ENCODE assay signal across 17 cellular contexts in genomic region chr2:181072486-181072885, GRCh38.
A peak's percentile ranks its signal among the peaks of the same experiment; 100 is the strongest.
DNase-seq lines count a peak whose midpoint lies in the region; ATAC-seq, FAIRE-seq and TF ChIP-seq lines count a peak whose summit lies in the region.
"Had no signal": no experiment of that assay in that cellular context is flagged by ENCODE, and none has a peak within 500 bp of the region (broad histone marks: within the 10 kb centered on the region; RNA-seq: fewer than 3 reads in every experiment).

No MANE protein-coding gene starts in this region.

- CTCF ChIA-PET in OCI-LY7 (lab: Charles Lee; ENCODE audit: unreplicated experiment), result no interaction called here

- H3K36me3 ChIP-seq in astrocyte (ENCODE audit: insufficient read depth, low read length) (no peaks in the 10 kb centered on the region), left lung (no peaks in the 10 kb centered on the region), OCI-LY7 (ENCODE audit: insufficient read depth, low read length) (no peaks in the 10 kb centered on the region)
- H3K36me3 ChIP-seq: sigmoid colon, upper lobe of left lung had no signal

- H3K79me2 ChIP-seq in astrocyte (ENCODE audit: insufficient read depth, low read length), result peaks cover 24% of the 10 kb centered on the region
- no peaks in the 10 kb centered on the region for H3K79me2 ChIP-seq in OCI-LY7 (ENCODE audit: insufficient read depth, low read depth, low read length)

- no peaks in the 10 kb centered on the region for H3K9me3 Mint-ChIP-seq in astrocyte (ENCODE audit: unreplicated experiment)
- H3K9me3 Mint-ChIP-seq in type B pancreatic cell, result no peaks in the 10 kb centered on the region
- H3K9me3 Mint-ChIP-seq: CD4-positive, CD25-positive, alpha-beta regulatory T cell; neural crest cell; stimulated activated memory B cell treated with anti-CD40 and anti-IgM and Interleukin-4, amounts not matched to agents 10 μg/mL and 1 μg/mL and 100 μg/mL, for 72 hours; WTC11 had no signal

- H3K4me1 ChIP-seq in astrocyte (ENCODE audit: insufficient read depth, low read length) (peaks cover 24% of the 10 kb centered on the region), left lung (peaks cover 0 to 8% of the 10 kb centered on the region in 2 donors), OCI-LY7 (ENCODE audit: insufficient read depth, low read length, poor library complexity, severe bottlenecking) (no peaks in the 10 kb centered on the region)

- H3K36me3 Mint-ChIP-seq in astrocyte (ENCODE audit: low read depth, unreplicated experiment) (peaks cover 2% of the 10 kb centered on the region), type B pancreatic cell (no peaks in the 10 kb centered on the region)
- H3K36me3 Mint-ChIP-seq: CD4-positive, CD25-positive, alpha-beta regulatory T cell; stimulated activated memory B cell treated with anti-CD40 and anti-IgM and Interleukin-4, amounts not matched to agents 10 μg/mL and 1 μg/mL and 100 μg/mL, for 72 hours; WTC11 had no signal

- no TSS peak for BruUV-seq in OCI-LY7 (replicated peaks; lab: Mats Ljungman, UMichigan)

- intact Hi-C loops in left lung (cut with DNase I), result loop anchor here in 1 of 2 donors (10.0 kb wide), 1 partner anchor 642 kb away; no protein-coding TSS in a partner anchor
- intact Hi-C loops in OCI-LY7 (cut with micrococcal nuclease; ENCODE audit: unreplicated experiment), result loop anchor here (10.0 kb wide), 1 partner anchor 482 kb away; no protein-coding TSS in a partner anchor

- H2AFZ ChIP-seq in astrocyte (ENCODE audit: low read depth, low read length) (no peak overlapping the region), OCI-LY7 (ENCODE audit: low read length) (no peak overlapping the region)

- DNase-seq in ELR (ENCODE audit: low read depth) (peak; percentile 40), HT1080 (ENCODE audit: low read depth) (peak; percentile 25), astrocyte (ENCODE audit: low read depth) (peak; percentile 9), left lung (no peak), OCI-LY7 (ENCODE audit: low spot score) (no peak), type B pancreatic cell (ENCODE audit: extremely low spot score, unreplicated experiment) (no peak), NK-92 (lab: John Stamatoyannopoulos, UW; ENCODE audit: unreplicated experiment) (no peak)
- no peak for DNase-seq in effector CD4-positive, alpha-beta T cell
- DNase-seq: activated naive CD4-positive, alpha-beta T cell treated with anti-CD3 and anti-CD28 coated beads, Interleukin-2, amount 50 U/mL, for 16 hours; CD4-positive, CD25-positive, alpha-beta regulatory T cell; sigmoid colon; upper lobe of left lung had no signal

- no peak overlapping the region for H3K4me3 Mint-ChIP-seq in astrocyte (ENCODE audit: unreplicated experiment)
- H3K4me3 Mint-ChIP-seq in type B pancreatic cell, result no peak overlapping the region
- H3K4me3 Mint-ChIP-seq: CD4-positive, CD25-positive, alpha-beta regulatory T cell; neural crest cell; stimulated activated memory B cell treated with anti-CD40 and anti-IgM and Interleukin-4, amounts not matched to agents 10 μg/mL and 1 μg/mL and 100 μg/mL, for 72 hours; WTC11 had no signal

- no peaks in the 10 kb centered on the region for H3K9me3 ChIP-seq in astrocyte (ENCODE audit: insufficient read depth, low read depth, low read length)
- no peaks in the 10 kb centered on the region for H3K9me3 ChIP-seq in left lung
- no peaks in the 10 kb centered on the region for H3K9me3 ChIP-seq in OCI-LY7 (ENCODE audit: low read length)
- H3K9me3 ChIP-seq: sigmoid colon, upper lobe of left lung had no signal

- H3K4me2 ChIP-seq in astrocyte (ENCODE audit: low read length), result peak overlapping the region; percentile 3
- H3K4me2 ChIP-seq in OCI-LY7 (ENCODE audit: low read length), result no peak overlapping the region

- peaks cover 27% of the 10 kb centered on the region for H3K4me1 Mint-ChIP-seq in astrocyte (ENCODE audit: low read depth, unreplicated experiment)
- H3K4me1 Mint-ChIP-seq in type B pancreatic cell (ENCODE audit: unreplicated experiment), result no peaks in the 10 kb centered on the region

- ATAC-seq in left lung, result peak; percentile 30
- ATAC-seq: stimulated activated memory B cell treated with anti-CD40 and anti-IgM and Interleukin-4, amounts not matched to agents 10 μg/mL and 1 μg/mL and 100 μg/mL, for 72 hours; WTC11 had no signal

- H3K27me3 Mint-ChIP-seq in astrocyte (ENCODE audit: low read depth, unreplicated experiment), result no peaks in the 10 kb centered on the region
- H3K27me3 Mint-ChIP-seq in type B pancreatic cell, result no peaks in the 10 kb centered on the region
- H3K27me3 Mint-ChIP-seq: CD4-positive, CD25-positive, alpha-beta regulatory T cell; stimulated activated memory B cell treated with anti-CD40 and anti-IgM and Interleukin-4, amounts not matched to agents 10 μg/mL and 1 μg/mL and 100 μg/mL, for 72 hours had no signal

- H3K4me3 ChIP-seq in astrocyte (ENCODE audit: insufficient read depth, low read depth, low read length) (no peak overlapping the region), left lung (no peak overlapping the region), OCI-LY7 (ENCODE audit: low read depth, low read length, poor library complexity, severe bottlenecking) (no peak overlapping the region)
- H3K4me3 ChIP-seq: lung, sigmoid colon, upper lobe of left lung had no signal

- no peak overlapping the region for H3K27ac Mint-ChIP-seq in astrocyte (ENCODE audit: unreplicated experiment)
- H3K27ac Mint-ChIP-seq in type B pancreatic cell, result no peak overlapping the region
- H3K27ac Mint-ChIP-seq: stimulated activated memory B cell treated with anti-CD40 and anti-IgM and Interleukin-4, amounts not matched to agents 10 μg/mL and 1 μg/mL and 100 μg/mL, for 72 hours; WTC11 had no signal

- peaks cover 23% of the 10 kb centered on the region for H4K20me1 ChIP-seq in astrocyte (ENCODE audit: insufficient read depth, low read length)
- no peaks in the 10 kb centered on the region for H4K20me1 ChIP-seq in OCI-LY7 (ENCODE audit: insufficient read depth, low read length)

- H3K9ac ChIP-seq in astrocyte (ENCODE audit: low read length), result no peak overlapping the region

- no peaks in the 10 kb centered on the region for H3K27me3 ChIP-seq in astrocyte (ENCODE audit: insufficient read depth, low read length)
- H3K27me3 ChIP-seq in left lung, result no peaks in the 10 kb centered on the region
- H3K27me3 ChIP-seq: sigmoid colon, upper lobe of left lung had no signal

- FAIRE-seq in astrocyte (lab: Jason Lieb, UNC), result no peak
- FAIRE-seq: H1 had no signal

- POLR2A ChIA-PET in OCI-LY7 (lab: Charles Lee), result no interaction called here

- H3K9me2 ChIP-seq in OCI-LY7 (ENCODE audit: insufficient read depth, low read length), result no peaks in the 10 kb centered on the region

- no peak for TF ChIP-seq CTCF in astrocyte (IDR thresholded peaks at IDR 0.05; ENCODE audit: insufficient read depth, low read depth, low read length)
- TF ChIP-seq CTCF in left lung (IDR thresholded peaks at IDR 0.05), result no peak
- no peak for TF ChIP-seq CTCF in OCI-LY7 (conservative IDR thresholded peaks at IDR 0.05; ENCODE audit: low read length)
- no peak for TF ChIP-seq CTCF in type B pancreatic cell (conservative IDR thresholded peaks at IDR 0.05)

- H3K27ac ChIP-seq in astrocyte (ENCODE audit: low read depth, low read length) (no peak overlapping the region), left lung (no peak overlapping the region), OCI-LY7 (ENCODE audit: low read depth, low read length, poor library complexity, severe bottlenecking) (no peak overlapping the region)
- H3K27ac ChIP-seq: sigmoid colon, upper lobe of left lung had no signal

Comparison
In these comparisons a context has a peak if more than half of its experiments do, and no peak if none do; other contexts are left out.
1. DNase-seq: peak in ELR (single experiment), HT1080 (single experiment) and astrocyte (single experiment); none in left lung (0 of 2), OCI-LY7 (single experiment), type B pancreatic cell (single experiment), NK-92 (single experiment) and effector CD4-positive, alpha-beta T cell (single experiment).